In the genomic region with DNA sequence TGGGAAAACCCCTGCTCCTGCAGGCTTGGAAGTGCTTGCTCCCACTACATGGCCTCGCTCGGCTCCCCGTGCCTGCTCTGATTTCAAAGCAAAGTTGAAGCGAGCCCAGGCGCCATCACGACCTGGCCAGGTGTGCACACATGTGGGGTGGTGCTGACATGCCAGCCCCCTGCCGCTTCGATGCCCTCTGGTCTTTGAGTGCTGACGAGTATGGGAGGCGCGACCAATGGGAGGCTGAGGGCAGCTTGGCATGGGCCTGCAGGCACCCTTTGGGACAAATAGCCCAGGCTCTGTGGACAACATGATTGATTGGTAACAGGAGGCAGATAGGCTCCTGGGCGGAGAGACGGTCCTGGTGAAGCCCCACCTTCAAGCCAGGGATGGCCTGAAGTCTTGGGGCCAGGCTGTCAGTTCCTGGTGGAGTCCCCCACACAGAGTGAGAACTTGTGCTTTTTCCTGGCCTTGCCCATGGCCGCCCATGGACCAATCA, we compare ENCODE assay signal across 28 cellular contexts.
"Had no signal": no experiment of that assay in that cellular context is flagged by ENCODE, and none has a peak within 500 bp of the region (broad histone marks: within the 10 kb centered on the region; RNA-seq: fewer than 3 reads in every experiment).

No MANE protein-coding gene starts in this region.

- FAIRE-seq: astrocyte had no signal

- H3K4me1 ChIP-seq: colonic mucosa, esophagus squamous epithelium, gastrocnemius medialis, lower lobe of right lung, testis had no signal

- H3K9me3 Mint-ChIP-seq: activated naive CD8-positive, alpha-beta T cell treated with anti-CD3 and anti-CD28 coated beads for 36 hours; activated T-helper 17 cell treated with anti-CD3 and anti-CD28 coated beads, Interleukin-2, amount 50 U/mL, for 72 hours; T-helper 1 cell treated with Interleukin-12 subunit alpha and Interleukin-12 subunit beta and Interleukin-4 antibody, amounts not matched to agents 30 μg/mL and 1 μg/mL, for 36 hours had no signal

- H3K4me1 Mint-ChIP-seq: activated T-helper 17 cell treated with anti-CD3 and anti-CD28 coated beads, Interleukin-2, amount 50 U/mL, for 72 hours; central memory CD8-positive, alpha-beta T cell; WTC11 had no signal

- H3K9me3 ChIP-seq: colonic mucosa, esophagus squamous epithelium, gastrocnemius medialis, lower lobe of right lung, mucosa of descending colon, testis had no signal

- H3K36me3 ChIP-seq: colonic mucosa, esophagus squamous epithelium, gastrocnemius medialis, lower lobe of right lung had no signal

- H3K27ac Mint-ChIP-seq: activated CD4-positive, alpha-beta T cell treated with anti-CD3 and anti-CD28 coated beads for 36 hours; activated naive CD8-positive, alpha-beta T cell treated with anti-CD3 and anti-CD28 coated beads for 36 hours; activated T-cell treated with anti-CD3 and anti-CD28 coated beads, Interleukin-2, amount 50 U/mL, for 24 hours; activated T-helper 17 cell treated with anti-CD3 and anti-CD28 coated beads, Interleukin-2, amount 50 U/mL, for 72 hours; endodermal cell; progenitor cell of endocrine pancreas; T-helper 1 cell treated with Interleukin-12 subunit alpha and Interleukin-12 subunit beta and Interleukin-4 antibody, amounts not matched to agents 30 μg/mL and 1 μg/mL, for 36 hours; WTC11 had no signal

- H3K4me3 ChIP-seq: colonic mucosa, esophagus squamous epithelium, gastrocnemius medialis, lower lobe of right lung, mucosa of descending colon, testis had no signal

- ATAC-seq: activated CD4-positive, alpha-beta T cell treated with anti-CD3 and anti-CD28 coated beads for 36 hours; activated T-helper 17 cell treated with anti-CD3 and anti-CD28 coated beads, Interleukin-2, amount 50 U/mL, for 72 hours; gastrocnemius medialis; left cardiac atrium; mucosa of descending colon; WTC11 had no signal

- H3K27me3 Mint-ChIP-seq: activated CD4-positive, alpha-beta T cell treated with anti-CD3 and anti-CD28 coated beads for 36 hours; activated naive CD8-positive, alpha-beta T cell treated with anti-CD3 and anti-CD28 coated beads for 36 hours; activated T-cell treated with anti-CD3 and anti-CD28 coated beads, Interleukin-2, amount 50 U/mL, for 24 hours; activated T-helper 17 cell treated with anti-CD3 and anti-CD28 coated beads, Interleukin-2, amount 50 U/mL, for 72 hours; central memory CD8-positive, alpha-beta T cell; progenitor cell of endocrine pancreas had no signal

- H3K27me3 ChIP-seq: colonic mucosa, esophagus squamous epithelium, gastrocnemius medialis, testis had no signal

- H3K4me3 Mint-ChIP-seq: activated CD4-positive, alpha-beta T cell treated with anti-CD3 and anti-CD28 coated beads for 36 hours; activated naive CD8-positive, alpha-beta T cell treated with anti-CD3 and anti-CD28 coated beads for 36 hours; activated T-cell treated with anti-CD3 and anti-CD28 coated beads, Interleukin-2, amount 50 U/mL, for 24 hours; activated T-helper 17 cell treated with anti-CD3 and anti-CD28 coated beads, Interleukin-2, amount 50 U/mL, for 72 hours; central memory CD8-positive, alpha-beta T cell; endodermal cell; T-helper 1 cell treated with Interleukin-12 subunit alpha and Interleukin-12 subunit beta and Interleukin-4 antibody, amounts not matched to agents 30 μg/mL and 1 μg/mL, for 36 hours; WTC11 had no signal

- DNase-seq: activated CD4-positive, alpha-beta T cell treated with anti-CD3 and anti-CD28 coated beads for 36 hours; activated CD4-positive, alpha-beta T cell treated with anti-CD3 and anti-CD28 coated beads, Interleukin-2, amount 50 U/mL, for 4 hours; activated CD8-positive, alpha-beta memory T cell treated with anti-CD3 and anti-CD28 coated beads for 24 hours; activated CD8-positive, alpha-beta memory T cell treated with anti-CD3 and anti-CD28 coated beads, Interleukin-2, amount 50 U/mL, for 4 hours; activated naive CD4-positive, alpha-beta T cell treated with Interleukin-2 at 50 U/mL for 16 hours; activated naive CD8-positive, alpha-beta T cell treated with anti-CD3 and anti-CD28 coated beads for 36 hours; activated T-cell treated with anti-CD3 and anti-CD28 coated beads, Interleukin-2, amount 50 U/mL, for 24 hours; colonic mucosa; endodermal cell; esophagus squamous epithelium; gastrocnemius medialis; hypothalamus; left cardiac atrium; lower lobe of right lung; mesendoderm; occipital lobe; retina; stimulated activated CD4-positive, alpha-beta T cell treated with anti-CD3 and anti-CD28 coated beads, Interleukin-1b, Interleukin-23, amount 100 ng/mL, for 48 hours; T1000; testis; trophoblast cell had no signal

- H3K36me3 Mint-ChIP-seq: activated naive CD8-positive, alpha-beta T cell treated with anti-CD3 and anti-CD28 coated beads for 36 hours; WTC11 had no signal

- H3K27ac ChIP-seq: colonic mucosa, esophagus squamous epithelium, gastrocnemius medialis, lower lobe of right lung, testis had no signal
